ENCODE assay signal across 15 cellular contexts in the genomic region with DNA sequence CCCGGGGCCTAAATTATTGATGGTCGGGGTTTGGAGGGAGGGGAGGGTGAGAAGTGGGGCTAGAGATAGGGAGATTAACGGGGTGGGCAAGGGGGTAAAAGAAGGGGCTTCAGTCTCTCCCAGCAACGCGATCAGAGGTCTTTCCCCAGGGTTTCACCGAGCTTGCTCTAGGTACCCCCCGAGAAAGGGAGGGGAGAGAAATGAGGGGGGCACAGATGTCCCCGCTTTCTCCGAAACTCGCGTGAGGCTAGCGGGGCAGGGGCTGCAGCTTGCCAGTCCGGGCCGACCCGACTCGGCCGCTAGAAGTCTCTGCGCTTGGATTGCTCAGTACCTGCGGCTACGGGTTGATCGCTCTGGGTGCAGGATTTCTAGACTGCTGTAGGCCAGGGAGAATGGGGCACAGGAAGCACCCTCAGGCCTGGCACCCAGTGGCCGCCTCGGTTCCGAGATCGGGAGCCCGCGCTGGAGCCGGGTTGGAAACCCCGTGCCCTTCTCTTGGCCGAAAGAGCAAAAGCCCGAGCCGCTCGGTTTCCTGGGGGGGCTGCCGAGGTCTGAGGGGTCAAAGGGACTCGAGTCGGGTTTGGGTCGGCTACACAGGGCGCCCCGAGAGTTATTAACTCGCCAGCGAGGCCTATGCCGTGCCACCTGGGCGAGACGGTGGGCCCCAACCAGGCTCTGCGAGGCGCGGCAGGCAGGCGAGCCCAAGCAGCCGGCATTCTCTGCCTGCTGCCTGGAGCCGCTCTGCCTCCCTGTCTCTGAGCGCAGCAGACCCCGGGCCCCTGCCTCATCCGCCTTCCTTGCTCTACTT. TPM values are rescaled to one million over a fixed set of nuclear protein-coding genes. Genes with fewer than 3 reads are reported as not detected.
DNase-seq lines count a peak whose midpoint lies in the region; ATAC-seq, FAIRE-seq and TF ChIP-seq lines count a peak whose summit lies in the region.
"Had no signal": no experiment of that assay in that cellular context is flagged by ENCODE, and none has a peak within 500 bp of the region (broad histone marks: within the 10 kb centered on the region; RNA-seq: fewer than 3 reads in every experiment).

No MANE protein-coding gene starts in this region.

- no peak overlapping the region for H3K4ac ChIP-seq in H1 (replicated peaks; ENCODE audit: insufficient read length, low read depth, low read length)

- no peaks in the 10 kb centered on the region for H3K9me3 ChIP-seq in CD4-positive, alpha-beta memory T cell (ENCODE audit: control insufficient read depth in 1 of 2, low read length in 2 of 2)
- H3K9me3 ChIP-seq in H1 (ENCODE audit: insufficient read depth in 2 of 2, low read depth in 1 of 2, low read length in 1 of 2) = no peaks in the 10 kb centered on the region
- H3K9me3 ChIP-seq in neural progenitor cell (ENCODE audit: low read depth) = no peaks in the 10 kb centered on the region
- no peaks in the 10 kb centered on the region for H3K9me3 ChIP-seq in OCI-LY7 (ENCODE audit: low read length)
- no peaks in the 10 kb centered on the region for H3K9me3 ChIP-seq in lower lobe of right lung
- H3K9me3 ChIP-seq: adrenal gland had no signal

- no peak overlapping the region for H2BK20ac ChIP-seq in H1 (ENCODE audit: low read length)

- H2AFZ ChIP-seq in GM23338 (no peak overlapping the region), H1 (ENCODE audit: low read length) (no peak overlapping the region), neural progenitor cell (replicated peaks) (no peak overlapping the region), OCI-LY7 (ENCODE audit: low read length) (no peak overlapping the region)

- peak overlapping the region; percentile 64 for H3K4me2 ChIP-seq in GM23338
- peak overlapping the region; percentile 7 to 47; a peak in 2 of 4 replicates for H3K4me2 ChIP-seq in H1 (ENCODE audit: insufficient read depth in 1 of 2, low read depth in 2 of 2, low read length in 2 of 2)
- H3K4me2 ChIP-seq in neural progenitor cell = peak overlapping the region; percentile 88
- no peak overlapping the region for H3K4me2 ChIP-seq in OCI-LY7 (ENCODE audit: low read length)

- BruUV-seq in OCI-LY7 (replicated peaks; lab: Mats Ljungman, UMichigan) = no TSS peak

- no peak overlapping the region for H2BK120ac ChIP-seq in H1 (replicated peaks; ENCODE audit: low read depth, low read length)

- H4K91ac ChIP-seq in H1 (replicated peaks; ENCODE audit: insufficient read length, low read length) = no peak overlapping the region

- H2AK5ac ChIP-seq in H1 (ENCODE audit: low read depth, low read length) = no peak overlapping the region

- H3K56ac ChIP-seq in H1 (replicated peaks; ENCODE audit: insufficient read length, low read depth, low read length) = no peak overlapping the region

- no peak overlapping the region for H3K18ac ChIP-seq in H1 (ENCODE audit: extremely low read depth, low read length)

- H4K5ac ChIP-seq in H1 (ENCODE audit: insufficient read length, low read depth, low read length) = no peak overlapping the region

- H3K27ac ChIP-seq in CD4-positive, alpha-beta memory T cell (ENCODE audit: low read depth, low read length) = no peak overlapping the region
- H3K27ac ChIP-seq in GM23338 (ENCODE audit: low read depth) (no peak overlapping the region), H1 (ENCODE audit: low read depth, low read length) (no peak overlapping the region), neural progenitor cell (no peak overlapping the region), OCI-LY7 (ENCODE audit: low read depth, low read length, poor library complexity, severe bottlenecking) (no peak overlapping the region), lower lobe of right lung (no peak overlapping the region)
- H3K27ac ChIP-seq: adrenal gland had no signal

- peaks cover 34% of the 10 kb centered on the region for H3K4me1 ChIP-seq in CD4-positive, alpha-beta memory T cell (ENCODE audit: insufficient read depth, low read length)
- peaks cover 28% of the 10 kb centered on the region for H3K4me1 ChIP-seq in GM23338 (ENCODE audit: insufficient read depth)
- H3K4me1 ChIP-seq in H1 (replicated peaks in 1 of 4; ENCODE audit: control insufficient read depth in 3 of 4, insufficient read depth in 4 of 4, low read length in 3 of 4) = peaks cover 0 to 18% (median 11%) of the 10 kb centered on the region in 4 experiments; a peak in 6 of 7 replicates
- peaks cover 54% of the 10 kb centered on the region for H3K4me1 ChIP-seq in neural progenitor cell
- H3K4me1 ChIP-seq in OCI-LY7 (ENCODE audit: insufficient read depth, low read length, poor library complexity, severe bottlenecking) = no peaks in the 10 kb centered on the region
- peaks cover 33% of the 10 kb centered on the region for H3K4me1 ChIP-seq in lower lobe of right lung

- H3K79me1 ChIP-seq in H1 (ENCODE audit: low read depth, low read length) = no peaks in the 10 kb centered on the region

- no peak overlapping the region for H3K9ac ChIP-seq in H1 (replicated peaks in 1 of 4; ENCODE audit: extremely low read depth in 1 of 4, low read depth in 3 of 4, low read length in 3 of 4)
- H3K9ac ChIP-seq in neural progenitor cell = no peak overlapping the region

- TF ChIP-seq RAD21 in H1 (IDR thresholded peaks at IDR 0.05 in 1 of 2, conservative IDR thresholded peaks at IDR 0.05 in 1 of 2; ENCODE audit: low read depth in 2 of 2, low read length in 2 of 2) = no peak

- TF ChIP-seq POLR2A in H1 (IDR thresholded peaks at IDR 0.05; ENCODE audit: control extremely low read depth in 1 of 2, low read depth in 2 of 2, low read length in 2 of 2) = no peak

- CTCF ChIA-PET in CD4-positive, alpha-beta memory T cell (lab: Charles Lee; ENCODE audit: partially characterized antibody) = no interaction called here
- CTCF ChIA-PET in H1 (lab: Charles Lee; ENCODE audit: partially characterized antibody) (interaction anchor here (0.6 to 5.0 kb wide), 10 partner anchors 8 to 185 kb away, joined by 3 to 30 read pairs (median 5); no protein-coding TSS in a partner anchor), OCI-LY7 (lab: Charles Lee; ENCODE audit: unreplicated experiment) (no interaction called here)

- peaks cover 48% of the 10 kb centered on the region for H3K27me3 ChIP-seq in CD4-positive, alpha-beta memory T cell (ENCODE audit: insufficient read depth, low read length)
- peaks cover 99% of the 10 kb centered on the region for H3K27me3 ChIP-seq in GM23338 (ENCODE audit: insufficient read depth)
- H3K27me3 ChIP-seq in H1 (replicated peaks in 1 of 4; ENCODE audit: control insufficient read depth in 3 of 4, extremely low read depth in 1 of 4, insufficient read depth in 3 of 4, low read length in 3 of 4) = peaks cover 83 to 94% (median 92%) of the 10 kb centered on the region in 4 experiments
- H3K27me3 ChIP-seq in neural progenitor cell = peaks cover 100% of the 10 kb centered on the region
- H3K27me3 ChIP-seq in lower lobe of right lung (ENCODE audit: low read depth) = peaks cover 100% of the 10 kb centered on the region

- no peaks in the 10 kb centered on the region for H3K9me2 ChIP-seq in GM23338 (ENCODE audit: insufficient read depth)
- H3K9me2 ChIP-seq in OCI-LY7 (ENCODE audit: insufficient read depth, low read length) = no peaks in the 10 kb centered on the region

- no peak for DNase-seq in CD4-positive, alpha-beta memory T cell
- DNase-seq in GM23338 (ENCODE audit: low spot score) = peak; percentile 43
- DNase-seq in H1 (ENCODE audit: low read depth in 1 of 2, low spot score in 2 of 2) = peak in 1 of 2 experiments; percentile 72
- DNase-seq in neural progenitor cell (ENCODE audit: low spot score) = peak; percentile 60
- DNase-seq in OCI-LY7 (ENCODE audit: low spot score) = no peak
- no peak for DNase-seq in CD1c-positive myeloid dendritic cell (ENCODE audit: extremely low spot score)
- DNase-seq in lower lobe of right lung = no peak
- DNase-seq: adrenal gland; KG1; NCI-H2081; stimulated activated CD4-positive, alpha-beta T cell treated with anti-CD3 and anti-CD28 coated beads, Interleukin-4, amount 100 ng/mL, for 4 hours had no signal

- H3K23ac ChIP-seq in H1 (ENCODE audit: insufficient read length) = no peak overlapping the region

- peaks cover 2% of the 10 kb centered on the region; the same call in 1 of the 2 replicates for H3K23me2 ChIP-seq in H1 (ENCODE audit: low read depth, low read length)

- no peak for TF ChIP-seq CTCF in GM23338 (conservative IDR thresholded peaks at IDR 0.05; ENCODE audit: low read depth in 2 of 2)
- no peak for TF ChIP-seq CTCF in H1 (IDR thresholded peaks at IDR 0.05; ENCODE audit: control extremely low read depth in 1 of 3, insufficient read depth in 1 of 3, low read depth in 1 of 3, low read length in 3 of 3)
- no peak for TF ChIP-seq CTCF in neural progenitor cell (IDR thresholded peaks at IDR 0.05)
- TF ChIP-seq CTCF in OCI-LY7 (conservative IDR thresholded peaks at IDR 0.05; ENCODE audit: low read length) = no peak
- TF ChIP-seq CTCF in lower lobe of right lung (IDR thresholded peaks at IDR 0.05) = no peak

- WGBS in H1 (ENCODE audit: extremely low coverage in 1 of 2, insufficient coverage in 1 of 2, insufficient read length in 1 of 2, insufficient replicate concordance in 2 of 2, low coverage in 1 of 2, low lambda C conversion rate in 2 of 2, missing lambda C conversion rate in 1 of 2), 2 experiments = 3% methylated on average over 50 of the region's 53 CpGs; no CpG with 5 or more reads in 1 of the 2 experiments

- H3F3A ChIP-seq in GM23338 (replicated peaks; ENCODE audit: low read depth) (peaks cover 11% of the 10 kb centered on the region), neural progenitor cell (ENCODE audit: low read depth) (peaks cover 33% of the 10 kb centered on the region)

- no peak overlapping the region for H3K14ac ChIP-seq in H1 (ENCODE audit: insufficient read length)

- no peak overlapping the region; the same call in 1 of the 2 replicates for H4K8ac ChIP-seq in H1 (ENCODE audit: extremely low read depth, insufficient read depth, low read length)

- POLR2A ChIA-PET in CD4-positive, alpha-beta memory T cell (lab: Charles Lee; ENCODE audit: partially characterized antibody) = no interaction called here
- POLR2A ChIA-PET in H1 (lab: Charles Lee; ENCODE audit: partially characterized antibody) (interaction anchor here (2.2 kb wide), 1 partner anchor 11 kb away, joined by 7 read pairs; no protein-coding TSS in a partner anchor), OCI-LY7 (lab: Charles Lee) (no interaction called here)

- peaks cover 0 to 2% (median 0%) of the 10 kb centered on the region in 8 donors for H3K9me3 Mint-ChIP-seq in CD4-positive, alpha-beta memory T cell
- no peaks in the 10 kb centered on the region for H3K9me3 Mint-ChIP-seq in GM23338
- H3K9me3 Mint-ChIP-seq in neural progenitor cell = peaks cover 4% of the 10 kb centered on the region

- H4K20me1 ChIP-seq in GM23338 (replicated peaks; ENCODE audit: insufficient read depth) (peaks cover 19% of the 10 kb centered on the region), H1 (replicated peaks in 1 of 2; ENCODE audit: control insufficient read depth in 1 of 2, insufficient read depth in 2 of 2, low read length in 2 of 2) (peaks cover 24 to 43% of the 10 kb centered on the region in 2 experiments), neural progenitor cell (ENCODE audit: low read depth) (peaks cover 96% of the 10 kb centered on the region), OCI-LY7 (ENCODE audit: insufficient read depth, low read length) (0 out of 2 replicates have a peak, but pooled peaks cover under 1% of the 10 kb centered on the region)

- FAIRE-seq in H1 (lab: Jason Lieb, UNC) = no peak

- no peaks in the 10 kb centered on the region for H3K79me2 ChIP-seq in GM23338 (replicated peaks; ENCODE audit: insufficient read depth)
- no peaks in the 10 kb centered on the region for H3K79me2 ChIP-seq in H1 (ENCODE audit: control insufficient read depth in 1 of 2, insufficient read depth in 2 of 2, low read length in 2 of 2)
- no peaks in the 10 kb centered on the region for H3K79me2 ChIP-seq in neural progenitor cell (ENCODE audit: low read depth)
- H3K79me2 ChIP-seq in OCI-LY7 (ENCODE audit: insufficient read depth, low read depth, low read length) = no peaks in the 10 kb centered on the region

- TF ChIP-seq EP300 in H1 (IDR thresholded peaks at IDR 0.05; ENCODE audit: borderline replicate concordance in 1 of 2, low read depth in 2 of 2, low read length in 2 of 2) = no peak

- peak; percentile 3 for ATAC-seq in GM23338
- no peak for ATAC-seq in lower lobe of right lung

- no peak overlapping the region for H3K4me3 ChIP-seq in CD4-positive, alpha-beta memory T cell (ENCODE audit: low read length in 2 of 2)
- peak overlapping the region; percentile 37; the same call in 1 of the 2 replicates for H3K4me3 ChIP-seq in GM23338
- H3K4me3 ChIP-seq in H1 (ENCODE audit: extremely low read depth in 1 of 4, insufficient read depth in 2 of 4, low read depth in 3 of 4, low read length in 4 of 4) = peak overlapping the region in 1 of 4 experiments; percentile 20; a peak in 2 of 8 replicates
- H3K4me3 ChIP-seq in neural progenitor cell = peak overlapping the region; percentile 22
- no peak overlapping the region for H3K4me3 ChIP-seq in OCI-LY7 (ENCODE audit: low read depth, low read length, poor library complexity, severe bottlenecking)
- H3K4me3 ChIP-seq in lower lobe of right lung = no peak overlapping the region
- H3K4me3 ChIP-seq: lung had no signal

- H2BK5ac ChIP-seq in H1 (ENCODE audit: low read depth, low read length) = no peak overlapping the region

- peaks cover 15 to 50% (median 41%) of the 10 kb centered on the region in 4 donors for H3K4me1 Mint-ChIP-seq in CD4-positive, alpha-beta memory T cell
- peaks cover 37% of the 10 kb centered on the region for H3K4me1 Mint-ChIP-seq in GM23338
- peaks cover 39% of the 10 kb centered on the region for H3K4me1 Mint-ChIP-seq in neural progenitor cell

- no peak overlapping the region for H3K27ac Mint-ChIP-seq in CD4-positive, alpha-beta memory T cell
- H3K27ac Mint-ChIP-seq in GM23338 = no peak overlapping the region
- no peak overlapping the region for H3K27ac Mint-ChIP-seq in neural progenitor cell

- no peak overlapping the region for H2BK12ac ChIP-seq in H1 (ENCODE audit: low read depth, low read length)

- peaks cover 55 to 71% of the 10 kb centered on the region in 2 donors for H3K27me3 Mint-ChIP-seq in CD4-positive, alpha-beta memory T cell
- peaks cover 96% of the 10 kb centered on the region for H3K27me3 Mint-ChIP-seq in GM23338 (ENCODE audit: insufficient read depth, low read depth, poor library complexity)
- peaks cover 90% of the 10 kb centered on the region for H3K27me3 Mint-ChIP-seq in neural progenitor cell (ENCODE audit: insufficient read depth, low read depth)

- H3K36me3 Mint-ChIP-seq in CD4-positive, alpha-beta memory T cell = no peaks in the 10 kb centered on the region
- H3K36me3 Mint-ChIP-seq in GM23338 (ENCODE audit: low read depth) = no peaks in the 10 kb centered on the region; the same call in 2 of the 3 replicates
- no peaks in the 10 kb centered on the region for H3K36me3 Mint-ChIP-seq in neural progenitor cell

- intact Hi-C loops in CD4-positive, alpha-beta memory T cell (cut with micrococcal nuclease) = no loop called here
- intact Hi-C loops in OCI-LY7 (cut with micrococcal nuclease; ENCODE audit: unreplicated experiment) = no loop called here
- intact Hi-C loops in lower lobe of right lung (cut with DNase I) = no loop called here

- H3K4me3 Mint-ChIP-seq in CD4-positive, alpha-beta memory T cell = peak overlapping the region in 6 of 8 donors; percentile 42 to 81 (median 54)
- H3K4me3 Mint-ChIP-seq in GM23338 (peak overlapping the region; percentile 33; the same call in 1 of the 3 replicates), neural progenitor cell (peak overlapping the region; percentile 66)

- H2BK15ac ChIP-seq in H1 (ENCODE audit: low read length) = 0 out of 2 replicates have a peak overlapping the region, but pooled peaks have one; percentile 16

- no peaks in the 10 kb centered on the region for H3K36me3 ChIP-seq in CD4-positive, alpha-beta memory T cell (ENCODE audit: insufficient read depth, low read length)
- H3K36me3 ChIP-seq in GM23338 (ENCODE audit: insufficient read depth) = no peaks in the 10 kb centered on the region
- H3K36me3 ChIP-seq in H1 (ENCODE audit: control insufficient read depth in 2 of 4, insufficient read depth in 4 of 4, low read length in 3 of 4) = peaks cover 0 to 7% (median 0%) of the 10 kb centered on the region in 4 experiments; a peak in 1 of 8 replicates
- no peaks in the 10 kb centered on the region for H3K36me3 ChIP-seq in neural progenitor cell
- H3K36me3 ChIP-seq in OCI-LY7 (ENCODE audit: insufficient read depth, low read length) = no peaks in the 10 kb centered on the region
- no peaks in the 10 kb centered on the region for H3K36me3 ChIP-seq in lower lobe of right lung
- H3K36me3 ChIP-seq: adrenal gland had no signal

RNA-seq across cellular contexts. Expression of a gene that starts 3.1 kb away (rescaled TPM):
- total RNA-seq in CD4-positive, alpha-beta memory T cell = not detected
- not detected for polyA plus RNA-seq in CD4-positive, alpha-beta memory T cell
- total RNA-seq in GM23338 (2014; rRNA removed; shearing (Covaris generic)) = not detected in 2 replicates
- polyA plus RNA-seq in GM23338 (2016; fragmentation: Nextera tagmentation; extraction: Ambion mirVana) (not detected in 2 replicates), H1 (2011; rRNA removed) (0.02 TPM in 1 of 2 replicates, not detected in the other)
- total RNA-seq in H1 (2021; fragmentation: NEBNext Ultra II Directional; extraction: Animal tissue kit (Norgen Biotek cat#: 25700)) = not detected in 2 replicates
- not detected for polyA plus RNA-seq in H1 (2011; cell fraction: cytosol; rRNA removed)
- not detected for polyA plus RNA-seq in H1 (2011; cell fraction: nucleus; rRNA removed)
- polyA plus RNA-seq in H1 (2012, experiment 1 of 2) = 0.05 TPM in 1 of 4 replicates, not detected in the others
- polyA plus RNA-seq in H1 (2012, experiment 2 of 2) = not detected
- not detected for polyA plus RNA-seq in H1 (2013, experiment 1 of 2)
- polyA plus RNA-seq in H1 (2013, experiment 2 of 2) = 0.06 TPM
- not detected in 2 replicates for polyA minus RNA-seq in H1 (2011; rRNA and poly(A)+ RNA removed)
- not detected for polyA minus RNA-seq in H1 (2011; cell fraction: cytosol; rRNA and poly(A)+ RNA removed)
- not detected for polyA minus RNA-seq in H1 (2011; cell fraction: nucleus; rRNA and poly(A)+ RNA removed)
- total RNA-seq in neural progenitor cell (ENCODE audit: low replicate concordance) (0.06 and 0.34 TPM in 2 replicates), OCI-LY7 (2022) (not detected in 2 replicates), lower lobe of right lung (not detected)
- not detected in 2 replicates for total RNA-seq in OCI-LY7 (2014; rRNA removed; shearing (Covaris generic))
- total RNA-seq: activated CD8-positive, alpha-beta memory T cell treated with anti-CD3 and anti-CD28 coated beads for 36 hours; dermis microvascular lymphatic vessel endothelial cell; lung; subcutaneous adipose tissue had no signal
- polyA plus RNA-seq: lung had no signal

Comparison
In these comparisons a context has a peak if more than half of its experiments do, and no peak if none do; other contexts are left out.
1. DNase-seq: peak in GM23338 (single experiment) and neural progenitor cell (single experiment); none in CD4-positive, alpha-beta memory T cell (0 of 5), OCI-LY7 (single experiment), CD1c-positive myeloid dendritic cell (single experiment) and lower lobe of right lung (single experiment).
2. H3K4me3 ChIP-seq: peak in GM23338 (single experiment) and neural progenitor cell (single experiment); none in CD4-positive, alpha-beta memory T cell (0 of 2), OCI-LY7 (single experiment) and lower lobe of right lung (single experiment).
3. Peak in every context shown above with its lines, with median percentiles within 50 percentile points of each other: H3K4me3 Mint-ChIP-seq.